In genomic region chr12:122291431-122291830, GRCh38 we compare ENCODE assay signal across 9 cellular contexts.
"Had no signal": no experiment of that assay in that cellular context is flagged by ENCODE, and none has a peak within 500 bp of the region (broad histone marks: within the 10 kb centered on the region; RNA-seq: fewer than 3 reads in every experiment).

No MANE protein-coding gene starts in this region.

- H3K4me3 Mint-ChIP-seq: HFFc6 had no signal

- H3K4me1 ChIP-seq: HAP-1 had no signal

- DNase-seq: GM23248, GOT3, H7, HFFc6, IMR-90, KG1 had no signal

- H3K27ac Mint-ChIP-seq: HFFc6 had no signal

- H3K4me3 ChIP-seq: GM23248, HAP-1, K562 had no signal

- H2AFZ ChIP-seq: GM23248 had no signal

- H3K9me3 ChIP-seq: HAP-1 had no signal

- H3K27ac ChIP-seq: GM23248 had no signal

- ATAC-seq: HCT116, K562 had no signal

- H3K36me3 ChIP-seq: HAP-1 had no signal

- H3K9me3 Mint-ChIP-seq: HFFc6 had no signal
